19 cellular contexts compared by ENCODE assay signal in genomic region chr18:58309099-58309498, GRCh38.
DNase-seq lines count a peak whose midpoint lies in the region; ATAC-seq, FAIRE-seq and TF ChIP-seq lines count a peak whose summit lies in the region.
"Had no signal": no experiment of that assay in that cellular context is flagged by ENCODE, and none has a peak within 500 bp of the region (broad histone marks: within the 10 kb centered on the region; RNA-seq: fewer than 3 reads in every experiment).

No MANE protein-coding gene starts in this region.

- H3K4me3 ChIP-seq in bronchial epithelial cell (ENCODE audit: low read depth, low read length) = no peak overlapping the region
- H3K4me3 ChIP-seq in transverse colon = no peak overlapping the region
- no peak overlapping the region for H3K4me3 ChIP-seq in uterus
- H3K4me3 ChIP-seq: spleen had no signal

- H3K27ac Mint-ChIP-seq in naive thymus-derived CD8-positive, alpha-beta T cell = peak overlapping the region in 9 of 10 donors; percentile 68 to 93 (median 88)
- H3K27ac Mint-ChIP-seq: immature natural killer cell had no signal

- ATAC-seq in naive thymus-derived CD8-positive, alpha-beta T cell = no peak

- DNase-seq in RWPE1 (ENCODE audit: low spot score) = no peak
- no peak for DNase-seq in bronchial epithelial cell (ENCODE audit: low read depth)
- no peak for DNase-seq in naive thymus-derived CD8-positive, alpha-beta T cell
- no peak for DNase-seq in transverse colon
- DNase-seq in uterus = no peak
- no peak for DNase-seq in HPDE6-E6E7 (ENCODE audit: extremely low spot score)
- no peak for DNase-seq in ecto neural progenitor cell (ENCODE audit: low spot score)
- DNase-seq: activated CD4-positive, alpha-beta T cell treated with anti-CD3 and anti-CD28 coated beads for 48 hours; activated effector memory CD4-positive, alpha-beta T cell treated with anti-CD3 and anti-CD28 coated beads, Interleukin-2, amount 50 U/mL, for 16 hours; AML-193; effector memory CD4-positive, alpha-beta T cell; EL; immature natural killer cell; NCI-H2081; NCI-H510A; spleen; SW 1271 had no signal

- H3K36me3 ChIP-seq in bronchial epithelial cell (ENCODE audit: control insufficient read depth, insufficient read depth, low read length) = no peaks in the 10 kb centered on the region
- no peaks in the 10 kb centered on the region for H3K36me3 ChIP-seq in transverse colon
- H3K36me3 ChIP-seq in uterus = no peaks in the 10 kb centered on the region
- H3K36me3 ChIP-seq: spleen had no signal

- no peak for TF ChIP-seq EP300 in transverse colon (IDR thresholded peaks at IDR 0.05; ENCODE audit: low read depth)

- WGBS in transverse colon (ENCODE audit: low coverage in 1 of 2), 2 donors = 80 to 87% methylated on average over 1 to 8 of the region's 8 CpGs

- peak overlapping the region in 7 of 10 donors; percentile 39 to 80 (median 68) for H3K4me3 Mint-ChIP-seq in naive thymus-derived CD8-positive, alpha-beta T cell
- H3K4me3 Mint-ChIP-seq: immature natural killer cell had no signal

- intact Hi-C loops in transverse colon (cut with DNase I; ENCODE audit: low total_unique reads) = no loop called here
- intact Hi-C loops in uterus (cut with DNase I; ENCODE audit: low total_unique reads) = no loop called here

- H3K27me3 ChIP-seq in bronchial epithelial cell (ENCODE audit: control insufficient read depth, insufficient read depth, low read length) (no peaks in the 10 kb centered on the region), transverse colon (no peaks in the 10 kb centered on the region), uterus (no peaks in the 10 kb centered on the region)
- H3K27me3 ChIP-seq: spleen had no signal

- FAIRE-seq in bronchial epithelial cell (lab: Jason Lieb, UNC) = peak; percentile 50
- FAIRE-seq: TTC549 had no signal

- POLR2A ChIA-PET in RWPE1 (lab: Yijun Ruan, JAX; ENCODE audit: low non-redundant PET) = no interaction called here
- POLR2A ChIA-PET in naive thymus-derived CD8-positive, alpha-beta T cell (lab: Charles Lee) = no interaction called here

- H3K27ac ChIP-seq in RWPE1 (peak overlapping the region; percentile 75; the same call in 1 of the 2 replicates), transverse colon (peak overlapping the region; percentile 71 to 76 (median 73)), uterus (no peak overlapping the region)
- H3K27ac ChIP-seq: KMS-11, spleen had no signal

- TF ChIP-seq CTCF in RWPE1 (conservative IDR thresholded peaks at IDR 0.05; ENCODE audit: low read depth) (no peak), bronchial epithelial cell (IDR thresholded peaks at IDR 0.05; ENCODE audit: insufficient read depth, low read length, severe bottlenecking) (no peak), transverse colon (IDR thresholded peaks at IDR 0.05) (no peak), uterus (IDR thresholded peaks at IDR 0.05) (no peak)

- H3K4me1 ChIP-seq in transverse colon (peaks cover 23 to 42% (median 33%) of the 10 kb centered on the region in 4 donors), uterus (no peaks in the 10 kb centered on the region)
- H3K4me1 ChIP-seq: spleen had no signal

- no peaks in the 10 kb centered on the region for H3K27me3 Mint-ChIP-seq in naive thymus-derived CD8-positive, alpha-beta T cell

- in situ Hi-C loops in transverse colon (cut with MboI; ENCODE audit: low pct_ligation_motif_present in 1 of 4, low pct_unique_long_range_greater_than_20kb in 1 of 4, low sequenced_read_pairs in 3 of 4) = no loop called here

- TF ChIP-seq POLR2A in transverse colon (IDR thresholded peaks at IDR 0.05) (no peak), uterus (IDR thresholded peaks at IDR 0.05) (no peak)

- H3K9me3 Mint-ChIP-seq in naive thymus-derived CD8-positive, alpha-beta T cell = peaks cover 0 to 10% (median 4%) of the 10 kb centered on the region in 9 donors

- CTCF ChIA-PET in RWPE1 (lab: Yijun Ruan, JAX) = no interaction called here

- H3K9me3 ChIP-seq in transverse colon (peaks cover 0 to 5% of the 10 kb centered on the region in 2 donors), uterus (no peaks in the 10 kb centered on the region)

- peaks cover 25 to 59% (median 54%) of the 10 kb centered on the region in 4 donors for H3K4me1 Mint-ChIP-seq in naive thymus-derived CD8-positive, alpha-beta T cell

- no peaks in the 10 kb centered on the region for H3K36me3 Mint-ChIP-seq in naive thymus-derived CD8-positive, alpha-beta T cell
- H3K36me3 Mint-ChIP-seq: immature natural killer cell had no signal

Comparison
In these comparisons a context has a peak if more than half of its experiments do, and no peak if none do; other contexts are left out.
1. H3K27ac ChIP-seq: peak in RWPE1 (single experiment) and transverse colon (4 of 4); none in uterus (0 of 2).